8 cellular contexts compared by ENCODE assay signal in genomic region chr9:131676431-131676972, GRCh38.
DNase-seq lines count a peak whose midpoint lies in the region; ATAC-seq and TF ChIP-seq lines count a peak whose summit lies in the region.

No MANE protein-coding gene starts in this region.

- H3K4me1 ChIP-seq in esophagus squamous epithelium: peaks cover 40 to 94% (median 67%) of the 10 kb centered on the region in 3 donors
- peaks cover 34 to 92% (median 71%) of the 10 kb centered on the region in 5 donors for H3K4me1 ChIP-seq in subcutaneous abdominal adipose tissue (ENCODE audit: control insufficient read depth in 5 of 5, insufficient read depth in 5 of 5, low read length in 5 of 5)

- H3K27ac ChIP-seq in esophagus squamous epithelium (peak overlapping the region; percentile 62 to 90 (median 86)), subcutaneous abdominal adipose tissue (ENCODE audit: low read depth, low read length) (peak overlapping the region; percentile 82)

- ATAC-seq in HG02938 (IDR thresholded peaks at IDR 0.05; ENCODE audit: unreplicated experiment): no peak
- no peak for ATAC-seq in HG03432 (IDR thresholded peaks at IDR 0.05; ENCODE audit: unreplicated experiment)

- H3K9me3 ChIP-seq in esophagus squamous epithelium (no peaks in the 10 kb centered on the region), subcutaneous abdominal adipose tissue (ENCODE audit: control insufficient read depth in 5 of 5, low read length in 5 of 5) (no peaks in the 10 kb centered on the region)

- H3K9ac ChIP-seq in subcutaneous abdominal adipose tissue (ENCODE audit: low read length in 5 of 5): peak overlapping the region in 2 of 5 donors; percentile 2 to 49

- H3K36me3 ChIP-seq in esophagus squamous epithelium (no peaks in the 10 kb centered on the region), subcutaneous abdominal adipose tissue (ENCODE audit: control insufficient read depth in 5 of 5, insufficient read depth in 5 of 5, low read length in 5 of 5) (no peaks in the 10 kb centered on the region)

- TF ChIP-seq CTCF in esophagus squamous epithelium (IDR thresholded peaks at IDR 0.05): no peak

- H3K4me3 ChIP-seq in esophagus squamous epithelium: peak overlapping the region in 1 of 4 donors; percentile 33
- H3K4me3 ChIP-seq in subcutaneous abdominal adipose tissue (ENCODE audit: low read depth in 1 of 5, low read length in 5 of 5): no peak overlapping the region

- peaks cover 0 to 13% (median 0%) of the 10 kb centered on the region in 4 donors for H3K27me3 ChIP-seq in esophagus squamous epithelium
- H3K27me3 ChIP-seq in subcutaneous abdominal adipose tissue (ENCODE audit: control insufficient read depth in 5 of 5, insufficient read depth in 4 of 5, low read length in 5 of 5): no peaks in the 10 kb centered on the region

- peak in 1 of 4 donors; percentile 54 for TF ChIP-seq POLR2A in esophagus squamous epithelium (IDR thresholded peaks at IDR 0.05)

- intact Hi-C loops in esophagus squamous epithelium (cut with DNase I): loop anchor here (10.0 kb wide), 1 partner anchor 58 kb away; no protein-coding TSS in a partner anchor

- WGBS in esophagus squamous epithelium, 2 donors: 30 to 42% methylated on average over 5 of the region's 6 CpGs

- DNase-seq in DMS79 treated with DMSO at 0.1 percent for 48 hours (lab: John Stamatoyannopoulos, UW) (peak; percentile 17), DMS79 (lab: John Stamatoyannopoulos, UW) (no peak), T-helper 1 cell (peak in 4 of 5 donors; percentile 41 to 70 (median 51)), esophagus squamous epithelium (lab: John Stamatoyannopoulos, UW) (no peak), amniotic stem cell (lab: John Stamatoyannopoulos, UW) (no peak)

Comparison
In these comparisons a context has a peak if more than half of its experiments do, and no peak if none do; other contexts are left out.
1. DNase-seq: peak in DMS79 treated with DMSO at 0.1 percent for 48 hours (single experiment) and T-helper 1 cell (4 of 5); none in DMS79 (single experiment), esophagus squamous epithelium (single experiment) and amniotic stem cell (single experiment).